9 cellular contexts compared by ENCODE assay signal in the genomic region with DNA sequence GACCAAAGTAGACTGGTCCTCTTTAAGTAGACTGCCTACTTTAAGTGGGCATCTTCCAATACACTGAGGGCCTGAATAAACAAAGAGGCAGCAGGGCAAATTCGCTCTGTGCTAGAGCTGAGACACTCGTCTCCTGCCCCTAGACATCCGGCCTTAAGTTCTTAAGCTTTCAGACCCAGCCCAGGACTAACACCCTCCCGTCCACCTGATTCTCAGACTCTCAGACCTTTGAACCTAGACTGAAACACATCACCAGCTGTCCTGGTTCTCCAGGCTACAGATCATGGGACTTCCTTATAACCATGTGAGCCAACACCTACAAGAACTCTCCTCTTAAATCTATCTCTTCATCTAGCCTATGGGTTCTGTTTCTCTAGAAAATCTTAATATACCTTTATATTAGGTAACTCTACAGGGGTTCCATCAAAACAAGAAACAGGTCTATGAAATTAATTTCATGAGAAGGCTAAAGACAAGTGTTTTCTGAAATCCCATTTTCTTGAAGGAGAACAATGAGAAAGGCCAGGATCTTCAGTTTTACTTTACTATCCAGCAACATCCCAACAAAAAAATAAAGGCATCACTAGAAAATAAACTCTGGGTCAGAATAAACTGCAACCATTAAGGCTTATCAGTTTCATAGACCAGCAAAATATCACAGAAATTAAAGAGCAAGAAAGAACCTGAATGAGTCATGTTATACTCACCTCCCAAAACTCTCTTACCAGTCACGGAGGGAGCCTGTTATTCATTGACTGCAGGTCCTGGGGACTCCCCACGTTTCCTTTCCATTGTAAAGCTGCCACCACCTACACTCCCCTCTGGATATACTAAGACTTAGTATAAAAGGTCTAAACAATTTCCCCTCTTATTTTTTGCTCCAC. TPM values are rescaled to one million over a fixed set of nuclear protein-coding genes. Genes with fewer than 3 reads are reported as not detected.
DNase-seq lines count a peak whose midpoint lies in the region; ATAC-seq, FAIRE-seq and TF ChIP-seq lines count a peak whose summit lies in the region.
"Had no signal": no experiment of that assay in that cellular context is flagged by ENCODE, and none has a peak within 500 bp of the region (broad histone marks: within the 10 kb centered on the region; RNA-seq: fewer than 3 reads in every experiment).

No MANE protein-coding gene starts in this region.

- DNase-seq in A549 (ENCODE audit: low read depth in 1 of 2, low spot score in 1 of 2) = peak; percentile 31 to 32
- DNase-seq in HFFc6 = peak; percentile 74
- DNase-seq in activated naive CD4-positive, alpha-beta T cell treated with anti-CD3 and anti-CD28 coated beads, Interleukin-2, amount 50 U/mL, for 72 hours (ENCODE audit: low spot score in 2 of 2) = peak in 1 of 2 donors; percentile 36
- peak in 2 of 3 donors; percentile 54 to 76 for DNase-seq in mucosa of descending colon
- no peak for DNase-seq in adrenal gland
- DNase-seq in GM12891 (ENCODE audit: insufficient read length, low spot score) = no peak
- no peak for DNase-seq in NCI-H2107 treated with DMSO at 0.1 percent for 48 hours (lab: John Stamatoyannopoulos, UW; ENCODE audit: unreplicated experiment)

- H3K9me3 Mint-ChIP-seq in HFFc6 = no peaks in the 10 kb centered on the region
- no peaks in the 10 kb centered on the region for H3K9me3 Mint-ChIP-seq in activated naive CD4-positive, alpha-beta T cell treated with anti-CD3 and anti-CD28 coated beads, Interleukin-2, amount 50 U/mL, for 72 hours

- no peak for TF ChIP-seq EP300 in A549 (IDR thresholded peaks at IDR 0.05)

- no peak for TF ChIP-seq RAD21 in A549 (conservative IDR thresholded peaks at IDR 0.05 in 1 of 2, IDR thresholded peaks at IDR 0.05 in 1 of 2)

- H3K36me3 ChIP-seq in mucosa of descending colon (ENCODE audit: low read depth) = no peaks in the 10 kb centered on the region
- H3K36me3 ChIP-seq in adrenal gland (replicated peaks in 1 of 2) = no peaks in the 10 kb centered on the region

- H3K9me3 ChIP-seq in A549 (no peaks in the 10 kb centered on the region), mucosa of descending colon (no peaks in the 10 kb centered on the region), adrenal gland (replicated peaks in 1 of 3) (no peaks in the 10 kb centered on the region)

- H3K4me3 Mint-ChIP-seq in HFFc6 = peak overlapping the region; percentile 49

- no peak overlapping the region for H3K4me3 ChIP-seq in A549
- H3K4me3 ChIP-seq in mucosa of descending colon = no peak overlapping the region
- H3K4me3 ChIP-seq in adrenal gland = no peak overlapping the region

- H3K27me3 Mint-ChIP-seq in HFFc6 (ENCODE audit: insufficient read depth) = no peaks in the 10 kb centered on the region

- H3K4me1 ChIP-seq in A549 = peaks cover 20% of the 10 kb centered on the region; the same call in 2 of the 3 replicates
- H3K4me1 ChIP-seq in mucosa of descending colon (ENCODE audit: low read depth) = peaks cover 15% of the 10 kb centered on the region
- peaks cover 9 to 12% of the 10 kb centered on the region in 2 donors for H3K4me1 ChIP-seq in adrenal gland (replicated peaks in 1 of 2)

- intact Hi-C loops in mucosa of descending colon (cut with DNase I, micrococcal nuclease) (no loop called here), adrenal gland (cut with DNase I) (no loop called here)

- POLR2A ChIA-PET in A549 (lab: Yijun Ruan, JAX) = no interaction called here

- peak overlapping the region; percentile 54 for H3K27ac Mint-ChIP-seq in HFFc6
- H3K27ac Mint-ChIP-seq in activated naive CD4-positive, alpha-beta T cell treated with anti-CD3 and anti-CD28 coated beads, Interleukin-2, amount 50 U/mL, for 72 hours = peak overlapping the region in 1 of 2 donors; percentile 82

- CTCF ChIA-PET in A549 (lab: Yijun Ruan, JAX) = interaction anchor here (0.6 to 1.2 kb wide), 3 partner anchors 66 to 91 kb away, joined by 3 to 4 read pairs (median 4); no protein-coding TSS in a partner anchor

- H3K27ac ChIP-seq in A549 (peak overlapping the region; percentile 13 to 69; a peak in 3 of 6 replicates), adrenal gland (no peak overlapping the region)

- TF ChIP-seq POLR2A in A549 (IDR thresholded peaks at IDR 0.05; ENCODE audit: low read length) = no peak
- TF ChIP-seq POLR2A in adrenal gland (IDR thresholded peaks at IDR 0.05) = no peak
- TF ChIP-seq POLR2A in GM12891 (IDR thresholded peaks at IDR 0.05; ENCODE audit: low read depth, low read length) = no peak

- peak; percentile 75 to 84 for ATAC-seq in A549
- ATAC-seq in activated naive CD4-positive, alpha-beta T cell treated with anti-CD3 and anti-CD28 coated beads, Interleukin-2, amount 50 U/mL, for 72 hours = peak; percentile 97 to 98
- peak; percentile 93 for ATAC-seq in mucosa of descending colon
- ATAC-seq in HG03196 (IDR thresholded peaks at IDR 0.05; ENCODE audit: unreplicated experiment) = no peak

- TF ChIP-seq CTCF in A549 (IDR thresholded peaks at IDR 0.05) (no peak), HFFc6 (IDR thresholded peaks at IDR 0.05) (no peak), mucosa of descending colon (IDR thresholded peaks at IDR 0.05) (no peak), adrenal gland (IDR thresholded peaks at IDR 0.05) (no peak)

- peaks cover 7% of the 10 kb centered on the region; the same call in 1 of the 2 replicates for H3K36me3 Mint-ChIP-seq in HFFc6 (ENCODE audit: low read depth)
- H3K36me3 Mint-ChIP-seq in activated naive CD4-positive, alpha-beta T cell treated with anti-CD3 and anti-CD28 coated beads, Interleukin-2, amount 50 U/mL, for 72 hours = peaks cover 0 to 10% of the 10 kb centered on the region in 2 donors

- WGBS in A549 (ENCODE audit: missing lambda C conversion rate) = 34% methylated on average over 6 of the region's 6 CpGs
- 81 to 88% (median 82%) methylated on average over 6 of the region's 6 CpGs for WGBS in adrenal gland, 4 donors

- peaks cover 5% of the 10 kb centered on the region for H3K4me1 Mint-ChIP-seq in HFFc6 (ENCODE audit: low read depth)

- FAIRE-seq in A549 (lab: Jason Lieb, UNC) = no peak
- no peak for FAIRE-seq in GM12891 (lab: Jason Lieb, UNC)
- FAIRE-seq: D721Med had no signal

- no peak overlapping the region; the same call in 2 of the 3 replicates for H3K4me2 ChIP-seq in A549

- H3K27me3 ChIP-seq in adrenal gland = no peaks in the 10 kb centered on the region

TF ChIP-seq in A549, 52 proteins besides CTCF, POLR2A, EP300 and RAD21:
- TF ChIP-seq JUNB (IDR thresholded peaks at IDR 0.05) (0 out of 2 replicates have a peak, but pooled peaks have one; percentile 25), HOXB5 (CRISPR knock-in tag; IDR thresholded peaks at IDR 0.05) (no peak), FOSL2 (IDR thresholded peaks at IDR 0.05) (no peak), FOSL2 (CRISPR knock-in tag; IDR thresholded peaks at IDR 0.05) (peak; percentile 61)
- TF ChIP-seq, protein P1, sequence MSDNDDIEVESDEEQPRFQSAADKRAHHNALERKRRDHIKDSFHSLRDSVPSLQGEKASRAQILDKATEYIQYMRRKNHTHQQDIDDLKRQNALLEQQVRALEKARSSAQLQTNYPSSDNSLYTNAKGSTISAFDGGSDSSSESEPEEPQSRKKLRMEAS (IDR thresholded peaks at IDR 0.05) = no peak

TF ChIP-seq in GM12891, 5 proteins besides CTCF, POLR2A, EP300 and RAD21:
- no peak for TF ChIP-seq PAX5 (IDR thresholded peaks at IDR 0.05; ENCODE audit: insufficient read depth, low read length, severe bottlenecking)
- TF ChIP-seq POU2F2 (IDR thresholded peaks at IDR 0.05; ENCODE audit: low read depth, low read length) = no peak
- TF ChIP-seq TAF1 (IDR thresholded peaks at IDR 0.05; ENCODE audit: low read depth, low read length) = no peak
- TF ChIP-seq SPI1 (IDR thresholded peaks at IDR 0.05; ENCODE audit: low read depth, low read length) = no peak

RNA-seq across cellular contexts. Expression of gene ADGRA3, which starts 14.8 kb away (rescaled TPM):
- 20.0 and 33.4 TPM in 2 replicates for polyA plus RNA-seq in A549 (2011; rRNA removed)
- 8.3 and 8.9 TPM in 2 replicates for polyA plus RNA-seq in A549 (2012; cell fraction: cytosol; rRNA removed)
- polyA plus RNA-seq in A549 (2012; cell fraction: nucleus; rRNA removed) = 8.8 and 20.9 TPM in 2 replicates
- 17.9 to 19.4 TPM (median 18.2 TPM) in 3 replicates for polyA plus RNA-seq in A549 (2017; fragmentation: RNase III; extraction: RNeasy Plus Mini Kit Qiagen cat#74134 plus additional on column Dnase treatment)
- 57.6 and 77.7 TPM in 2 replicates for polyA minus RNA-seq in A549 (2011; rRNA and poly(A)+ RNA removed)
- 10 to 100 TPM; 15.1 to 19.0 (median 17.7) TPM for total RNA-seq in HFFc6 (2021; fragmentation: NEBNext Ultra II Directional; extraction: Animal tissue kit (Norgen Biotek cat#: 25700))
- 10 to 100 TPM; 15.6 to 17.3 TPM for total RNA-seq in activated naive CD4-positive, alpha-beta T cell treated with anti-CD3 and anti-CD28 coated beads, Interleukin-2, amount 50 U/mL, for 72 hours
- total RNA-seq in mucosa of descending colon = 100 to 1,000 TPM in 1 of 3 donors, 10 to 100 TPM in 2; 47.0 to 104 (median 73.6) TPM
- total RNA-seq in adrenal gland = 10 to 100 TPM in 7 of 8 donors, 1 to 10 TPM in 1; 9.8 to 36.9 (median 24.0) TPM
- polyA plus RNA-seq in adrenal gland = 10 to 100 TPM; 18.3 to 24.5 (median 18.4) TPM
- polyA plus RNA-seq in GM12891 (2012; ENCODE audit: low read depth, missing spikeins) = 0.03 TPM

Comparison
In these comparisons a context has a peak if more than half of its experiments do, and no peak if none do; other contexts are left out.
1. DNase-seq: peak in A549 (2 of 2), HFFc6 (single experiment) and mucosa of descending colon (2 of 3); none in adrenal gland (0 of 7), GM12891 (single experiment) and NCI-H2107 treated with DMSO at 0.1 percent for 48 hours (single experiment).
2. H3K27ac ChIP-seq: peak in A549 (2 of 2); none in adrenal gland (0 of 5).